In the genomic region with DNA sequence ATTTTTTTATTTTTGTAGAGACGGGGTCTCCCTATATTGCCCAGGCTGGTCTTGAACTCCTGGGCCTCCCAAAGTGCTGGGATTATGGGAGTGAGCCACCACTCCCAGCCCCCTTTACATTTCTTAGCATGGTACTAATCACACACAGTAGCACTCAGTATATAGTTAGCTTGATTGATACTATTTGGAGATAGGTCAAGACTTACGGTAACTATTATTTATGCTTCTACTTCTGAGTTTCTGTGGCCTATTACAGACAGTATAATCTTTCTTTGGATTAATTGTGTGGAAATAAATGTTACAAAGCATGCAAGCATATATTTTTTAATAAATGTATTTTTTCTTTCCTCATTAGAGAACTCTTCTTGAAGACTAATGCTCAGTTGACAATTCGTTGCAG, we compare ENCODE assay signal across 20 cellular contexts.
DNase-seq lines count a peak whose midpoint lies in the region; ATAC-seq and TF ChIP-seq lines count a peak whose summit lies in the region.
"Had no signal": no experiment of that assay in that cellular context is flagged by ENCODE, and none has a peak within 500 bp of the region (broad histone marks: within the 10 kb centered on the region; RNA-seq: fewer than 3 reads in every experiment).

No MANE protein-coding gene starts in this region.

- DNase-seq in ELR (ENCODE audit: low read depth), result peak; percentile 40
- DNase-seq in RWPE2 (ENCODE audit: low spot score), result no peak
- DNase-seq in epithelial cell of prostate (ENCODE audit: low read depth, low spot score), result no peak
- DNase-seq in activated CD8-positive, alpha-beta memory T cell treated with anti-CD3 and anti-CD28 coated beads, Interleukin-2, amount 50 U/mL, for 4 hours, result no peak
- DNase-seq in H4 (ENCODE audit: low spot score), result no peak
- no peak for DNase-seq in naive thymus-derived CD4-positive, alpha-beta T cell
- DNase-seq: DMS53, NCI-H1105, NCI-H146, NCI-H2029, NCI-H345, NCI-H524, NCI-H774, Peyer's patch, SJCRH30 had no signal

- H3K4me1 ChIP-seq in RWPE2 (ENCODE audit: insufficient read depth, poor library complexity, severe bottlenecking) (peaks cover 46% of the 10 kb centered on the region), skeletal muscle satellite cell (ENCODE audit: control insufficient read depth, insufficient read depth, low read length) (peaks cover 50% of the 10 kb centered on the region)
- H3K4me1 ChIP-seq in naive thymus-derived CD4-positive, alpha-beta T cell (ENCODE audit: control insufficient read depth in 2 of 2, insufficient read depth in 2 of 2, low read length in 2 of 2), result no peaks in the 10 kb centered on the region
- H3K4me1 ChIP-seq: Peyer's patch, SJCRH30 had no signal

- no peak for TF ChIP-seq CTCF in RWPE2 (IDR thresholded peaks at IDR 0.05; ENCODE audit: poor library complexity, severe bottlenecking)

- no peak overlapping the region for H3K9ac ChIP-seq in skeletal muscle satellite cell (ENCODE audit: low read depth, low read length)

- H3K27me3 ChIP-seq in RWPE2 (ENCODE audit: insufficient read depth, poor library complexity, severe bottlenecking) (no peaks in the 10 kb centered on the region), skeletal muscle satellite cell (ENCODE audit: control insufficient read depth, insufficient read depth, low read length) (no peaks in the 10 kb centered on the region)
- no peaks in the 10 kb centered on the region for H3K27me3 ChIP-seq in naive thymus-derived CD4-positive, alpha-beta T cell (ENCODE audit: control insufficient read depth in 2 of 2, insufficient read depth in 2 of 2, low read length in 2 of 2)
- H3K27me3 ChIP-seq: Peyer's patch, SJCRH30 had no signal

- H3K4me3 ChIP-seq in RWPE2 (ENCODE audit: severe bottlenecking) (no peak overlapping the region), skeletal muscle satellite cell (ENCODE audit: low read length) (peak overlapping the region; percentile 11)
- H3K4me3 ChIP-seq in naive thymus-derived CD4-positive, alpha-beta T cell (ENCODE audit: low read length), result no peak overlapping the region
- H3K4me3 ChIP-seq: Peyer's patch, SJCRH30 had no signal

- peaks cover 29 to 81% (median 58%) of the 10 kb centered on the region in 5 donors for H3K36me3 Mint-ChIP-seq in naive thymus-derived CD4-positive, alpha-beta T cell

- H3K27ac ChIP-seq in RWPE2 (ENCODE audit: poor library complexity, severe bottlenecking), result peak overlapping the region; percentile 79
- H3K27ac ChIP-seq in epithelial cell of prostate, result peak overlapping the region; percentile 11
- H3K27ac ChIP-seq in naive thymus-derived CD4-positive, alpha-beta T cell (ENCODE audit: low read depth, low read length), result no peak overlapping the region
- H3K27ac ChIP-seq: HL-60, Peyer's patch, SJCRH30 had no signal

- H3K36me3 ChIP-seq in RWPE2 (ENCODE audit: low read depth) (peaks cover 10% of the 10 kb centered on the region; the same call in 1 of the 2 replicates), skeletal muscle satellite cell (ENCODE audit: insufficient read depth, low read length) (no peaks in the 10 kb centered on the region)
- H3K36me3 ChIP-seq in naive thymus-derived CD4-positive, alpha-beta T cell (ENCODE audit: control insufficient read depth in 2 of 3, insufficient read depth in 3 of 3, low read length in 3 of 3), result peaks cover 0 to 43% (median 6%) of the 10 kb centered on the region in 3 experiments

- H3K4me2 ChIP-seq in skeletal muscle satellite cell (ENCODE audit: low read length), result peak overlapping the region; percentile 53

- CTCF ChIA-PET in naive thymus-derived CD4-positive, alpha-beta T cell (lab: Charles Lee), result interaction anchor here (0.7 kb wide), 1 partner anchor 19 kb away, joined by 3 read pairs; no protein-coding TSS in a partner anchor

- peaks cover 0 to 12% (median 0%) of the 10 kb centered on the region in 7 donors for H3K4me1 Mint-ChIP-seq in naive thymus-derived CD4-positive, alpha-beta T cell
- H3K4me1 Mint-ChIP-seq: B cell, CD14-positive monocyte had no signal

- no peak overlapping the region for H3K27ac Mint-ChIP-seq in naive thymus-derived CD4-positive, alpha-beta T cell
- H3K27ac Mint-ChIP-seq: B cell, CD14-positive monocyte had no signal

- peaks cover 0 to 3% (median 0%) of the 10 kb centered on the region in 11 donors for H3K9me3 Mint-ChIP-seq in naive thymus-derived CD4-positive, alpha-beta T cell
- H3K9me3 Mint-ChIP-seq: CD14-positive monocyte had no signal

- POLR2A ChIA-PET in naive thymus-derived CD4-positive, alpha-beta T cell (lab: Charles Lee), result no interaction called here

- ATAC-seq in RWPE2 (ENCODE audit: low read depth), result 0 out of 3 replicates have a peak, but pooled peaks have one; percentile 17
- ATAC-seq in naive thymus-derived CD4-positive, alpha-beta T cell, result no peak
- no peak for ATAC-seq in GM18873 (IDR thresholded peaks at IDR 0.05; ENCODE audit: low FRiP score, unreplicated experiment)

- H3K4me3 Mint-ChIP-seq in naive thymus-derived CD4-positive, alpha-beta T cell, result no peak overlapping the region
- H3K4me3 Mint-ChIP-seq: B cell, CD14-positive monocyte had no signal

- H3K9me3 ChIP-seq in RWPE2 (ENCODE audit: severe bottlenecking) (peaks cover 3% of the 10 kb centered on the region), skeletal muscle satellite cell (replicated peaks; ENCODE audit: low read length) (no peaks in the 10 kb centered on the region)
- no peaks in the 10 kb centered on the region for H3K9me3 ChIP-seq in naive thymus-derived CD4-positive, alpha-beta T cell (ENCODE audit: control insufficient read depth in 2 of 3, low read length in 3 of 3)
- H3K9me3 ChIP-seq: Peyer's patch, SJCRH30 had no signal

- intact Hi-C loops in naive thymus-derived CD4-positive, alpha-beta T cell (cut with micrococcal nuclease), result no loop called here

- no peaks in the 10 kb centered on the region for H3K27me3 Mint-ChIP-seq in naive thymus-derived CD4-positive, alpha-beta T cell
- H3K27me3 Mint-ChIP-seq: B cell had no signal
